24 cellular contexts compared by ENCODE assay signal in the genomic region with DNA sequence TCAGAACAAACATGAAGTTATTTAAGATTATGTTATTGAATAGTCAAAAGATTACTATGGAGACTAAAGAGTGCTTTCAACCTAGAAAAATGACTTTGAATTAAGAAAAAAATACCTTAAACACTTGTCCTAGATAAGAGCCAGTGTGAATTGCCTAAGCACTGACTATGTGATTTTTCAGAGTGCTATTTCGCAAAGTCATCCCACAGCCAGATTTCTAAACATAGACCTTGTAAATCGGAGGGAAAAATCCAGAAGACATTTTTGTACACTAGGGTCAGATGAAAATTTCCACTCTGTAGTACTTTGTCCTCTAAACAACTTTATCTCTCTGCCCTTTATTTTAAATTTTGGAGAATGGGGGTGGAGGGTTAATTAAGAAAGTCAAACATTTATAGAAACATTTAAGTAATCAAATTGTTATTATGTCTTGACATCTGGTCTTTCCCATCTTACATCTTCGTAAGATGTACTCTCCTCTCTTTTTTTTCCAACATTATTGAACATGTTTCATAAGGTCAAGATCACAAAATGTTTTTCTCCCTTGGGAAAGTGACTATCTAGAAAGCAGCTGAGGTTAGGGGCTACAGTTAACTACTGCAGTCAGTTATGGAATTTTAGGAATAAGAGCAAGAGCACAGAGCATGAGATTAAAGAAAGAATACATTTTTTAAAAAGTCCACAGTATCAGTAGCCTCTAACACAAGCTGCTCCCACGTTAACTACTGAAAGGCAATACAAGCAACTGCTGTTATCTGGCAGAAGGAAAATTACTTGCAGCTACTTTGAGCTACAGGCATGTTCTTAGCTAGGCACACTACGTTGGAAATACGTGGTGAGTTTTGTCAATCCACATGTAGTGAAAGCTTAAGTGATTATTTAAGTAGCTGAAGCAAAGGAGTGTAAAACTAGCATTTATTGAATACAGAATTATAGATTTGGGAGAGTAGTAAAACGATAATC.
A peak's percentile ranks its signal among the peaks of the same experiment; 100 is the strongest.
DNase-seq lines count a peak whose midpoint lies in the region; ATAC-seq and TF ChIP-seq lines count a peak whose summit lies in the region.
"Had no signal": no experiment of that assay in that cellular context is flagged by ENCODE, and none has a peak within 500 bp of the region (broad histone marks: within the 10 kb centered on the region; RNA-seq: fewer than 3 reads in every experiment).

No MANE protein-coding gene starts in this region.

- no peaks in the 10 kb centered on the region for H3K4me1 ChIP-seq in right lobe of liver
- H3K4me1 ChIP-seq in tibial artery: peaks cover 0 to 28% (median 4%) of the 10 kb centered on the region in 4 donors
- H3K4me1 ChIP-seq: A549, Caco-2 had no signal

- H3K27me3 ChIP-seq in right lobe of liver (no peaks in the 10 kb centered on the region), tibial artery (no peaks in the 10 kb centered on the region)

- DNase-seq in Right ventricle myocardium superior (no peak), cardiac septum (ENCODE audit: low spot score) (no peak), coronary artery (ENCODE audit: low spot score) (no peak), right lobe of liver (no peak), tibial artery (no peak), ureter (ENCODE audit: low spot score) (no peak)
- no peak for DNase-seq in stimulated activated naive CD4-positive, alpha-beta T cell (lab: John Stamatoyannopoulos, UW)
- DNase-seq: activated CD4-positive, alpha-beta memory T cell treated with anti-CD3 and anti-CD28 coated beads for 36 hours; activated CD4-positive, CD25-positive, alpha-beta regulatory T cell; activated gamma-delta T cell; amniotic stem cell; Caco-2; erythroblast; GOT3; naive B cell; NCI-H1417; NCI-H524 treated with DMSO at 0.1 percent for 48 hours; occipital lobe; right cardiac atrium; stimulated activated CD4-positive, alpha-beta T cell treated with anti-CD3 and anti-CD28 coated beads, Interleukin-15, amount 100 ng/mL, for 24 hours; stimulated activated CD8-positive, alpha-beta memory T cell treated with anti-CD3 and anti-CD28 coated beads, Interleukin-4, amount 100 ng/mL, for 48 hours; T-helper 9 cell had no signal

- peak overlapping the region; percentile 28 to 32 for H3K27ac ChIP-seq in coronary artery
- H3K27ac ChIP-seq in right lobe of liver: peak overlapping the region in 1 of 3 donors; percentile 2
- H3K27ac ChIP-seq in tibial artery: peak overlapping the region; percentile 59 to 63
- H3K27ac ChIP-seq: A549 had no signal

- WGBS in right lobe of liver (ENCODE audit: insufficient coverage, low coverage, low lambda C conversion rate, missing lambda C conversion rate): 38% methylated on average over 7 of the region's 7 CpGs

- ATAC-seq in Right ventricle myocardium superior (ENCODE audit: poor library complexity) (peak; percentile 63), right lobe of liver (peak; percentile 55 to 90 (median 82)), GM18511 (IDR thresholded peaks at IDR 0.05; ENCODE audit: unreplicated experiment) (no peak)
- ATAC-seq: A549 had no signal

- H3K9me3 ChIP-seq in right lobe of liver (no peaks in the 10 kb centered on the region), tibial artery (no peaks in the 10 kb centered on the region)
- H3K9me3 ChIP-seq: A549, Caco-2 had no signal

- TF ChIP-seq POLR2A in right lobe of liver (IDR thresholded peaks at IDR 0.05): no peak

- H3K4me3 ChIP-seq in coronary artery (no peak overlapping the region), right lobe of liver (no peak overlapping the region), tibial artery (no peak overlapping the region)
- H3K4me3 ChIP-seq: A549 had no signal

- intact Hi-C loops in Right ventricle myocardium superior (cut with DNase I) (no loop called here), cardiac septum (cut with DNase I) (no loop called here), right lobe of liver (cut with DNase I) (no loop called here), tibial artery (cut with DNase I; ENCODE audit: low total_unique reads) (no loop called here)

- no peak for TF ChIP-seq CTCF in coronary artery (IDR thresholded peaks at IDR 0.05)
- TF ChIP-seq CTCF in right lobe of liver (IDR thresholded peaks at IDR 0.05): no peak
- TF ChIP-seq CTCF in tibial artery (IDR thresholded peaks at IDR 0.05): no peak

- H3K36me3 ChIP-seq in right lobe of liver (no peaks in the 10 kb centered on the region), tibial artery (no peaks in the 10 kb centered on the region)
